Comparison of ENCODE assay signal across 8 cellular contexts in the genomic region with DNA sequence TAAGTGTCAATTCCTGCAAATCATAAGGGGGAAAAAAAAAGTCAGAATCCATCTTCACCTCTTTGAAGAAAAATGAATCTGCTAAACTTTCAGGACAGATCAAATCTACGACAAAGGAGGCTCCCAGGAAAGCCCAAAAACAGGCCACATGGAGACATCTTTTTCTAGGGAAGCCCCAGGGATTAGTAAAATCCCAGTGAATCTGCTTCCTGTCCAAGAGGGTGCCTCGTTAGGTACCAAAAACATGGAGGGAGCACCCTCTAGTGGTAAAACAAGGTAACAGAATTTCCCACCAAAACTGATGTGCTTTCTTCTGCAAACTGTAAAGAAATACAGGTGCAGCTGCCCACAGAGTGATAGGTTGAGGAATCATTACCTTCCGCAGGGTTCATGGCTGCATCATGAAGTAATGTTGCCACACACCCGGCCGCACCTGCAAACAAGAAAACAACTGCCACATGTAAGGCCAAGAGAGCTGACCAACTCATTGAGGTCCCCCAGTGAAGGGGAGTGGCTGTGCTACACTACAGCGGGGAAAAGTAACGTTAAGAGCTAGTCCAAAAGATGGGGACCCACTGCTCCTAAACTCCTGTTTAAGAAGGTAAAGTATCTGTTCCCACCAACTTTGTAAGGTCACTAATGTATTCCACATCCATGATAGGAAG. TPM values are rescaled to one million over a fixed set of nuclear protein-coding genes. Genes with fewer than 3 reads are reported as not detected.
DNase-seq lines count a peak whose midpoint lies in the region; ATAC-seq, FAIRE-seq and TF ChIP-seq lines count a peak whose summit lies in the region.

No MANE protein-coding gene starts in this region.

- TF ChIP-seq CTCF in Caco-2 (IDR thresholded peaks at IDR 0.05; ENCODE audit: insufficient read depth in 1 of 2, low read depth in 1 of 2, low read length in 1 of 2, severe bottlenecking in 1 of 2, unreplicated experiment in 1 of 2) (peak; percentile 77 to 81), foreskin keratinocyte (conservative IDR thresholded peaks at IDR 0.05) (peak; percentile 94), omental fat pad (IDR thresholded peaks at IDR 0.05) (peak in 2 of 3 donors; percentile 26 to 39)

- CTCF ChIA-PET in Caco-2 (lab: Charles Lee): interaction anchor here (0.6 to 2.2 kb wide), 9 partner anchors 8 to 1586 kb away, joined by 3 to 12 read pairs (median 4); partner anchors contain the start of genes COX15, CUTC and SLC25A28

- no TSS peak for BruUV-seq in Caco-2 (replicated peaks; lab: Mats Ljungman, UMichigan)

- no peaks in the 10 kb centered on the region for H3K27me3 Mint-ChIP-seq in Caco-2 (ENCODE audit: insufficient read depth, unreplicated experiment)

- H3K36me3 ChIP-seq in Caco-2 (ENCODE audit: control insufficient read depth, insufficient read depth, low read length): no peaks in the 10 kb centered on the region; the same call in none of the 2 replicates

- no peak overlapping the region for H3K27ac ChIP-seq in foreskin keratinocyte

- H3K4me3 Mint-ChIP-seq in Caco-2 (ENCODE audit: unreplicated experiment): no peak overlapping the region

- H3K4me3 ChIP-seq in Caco-2 (ENCODE audit: low read depth, low read length): no peak overlapping the region

- peak; percentile 79 for ATAC-seq in foreskin keratinocyte
- ATAC-seq in omental fat pad (ENCODE audit: low FRiP score): peak; percentile 68
- no peak for ATAC-seq in HG03342 (IDR thresholded peaks at IDR 0.05; ENCODE audit: unreplicated experiment)

- no peaks in the 10 kb centered on the region for H3K9me3 ChIP-seq in Caco-2

- intact Hi-C loops in Caco-2 (cut with micrococcal nuclease; ENCODE audit: unreplicated experiment): loop anchor here (1.0 to 2.0 kb wide), 4 partner anchors 52 to 219 kb away; no protein-coding TSS in a partner anchor

- H3K27me3 ChIP-seq in Caco-2 (replicated peaks; ENCODE audit: control insufficient read depth, insufficient read depth, low read length): no peaks in the 10 kb centered on the region
- no peaks in the 10 kb centered on the region for H3K27me3 ChIP-seq in foreskin keratinocyte

- H3K36me3 Mint-ChIP-seq in Caco-2 (ENCODE audit: insufficient read depth, unreplicated experiment): peaks cover 7% of the 10 kb centered on the region

- POLR2A ChIA-PET in Caco-2 (lab: Charles Lee): interaction anchor here (0.7 kb wide), 1 partner anchor 181 kb away, joined by 3 read pairs; no protein-coding TSS in a partner anchor

- FAIRE-seq in GM19239 (lab: Jason Lieb, UNC): peak; percentile 90

- no peaks in the 10 kb centered on the region for H3K9me3 Mint-ChIP-seq in Caco-2 (ENCODE audit: unreplicated experiment)

- DNase-seq in Caco-2 (peak in 1 of 2 experiments; percentile 76), GM19239 (ENCODE audit: insufficient read length, low spot score) (peak; percentile 52), NCI-H2107 treated with DMSO at 0.1 percent for 48 hours (lab: John Stamatoyannopoulos, UW; ENCODE audit: unreplicated experiment) (peak; percentile 43), foreskin keratinocyte (peak in 1 of 2 donors; percentile 57), omental fat pad (ENCODE audit: low spot score) (no peak)
- DNase-seq in activated T-cell treated with anti-CD3 and anti-CD28 coated beads, Interleukin-2, amount 50 U/mL, for 1 hour: peak; percentile 24
- no peak for DNase-seq in activated CD8-positive, alpha-beta memory T cell treated with anti-CD3 and anti-CD28 coated beads, Interleukin-2, amount 50 U/mL, for 48 hours

- no peak overlapping the region for H3K27ac Mint-ChIP-seq in Caco-2 (ENCODE audit: unreplicated experiment)

- H3K4me1 ChIP-seq in Caco-2 (no peaks in the 10 kb centered on the region), foreskin keratinocyte (no peaks in the 10 kb centered on the region)

- no peaks in the 10 kb centered on the region for H3K4me1 Mint-ChIP-seq in Caco-2 (ENCODE audit: low read depth, unreplicated experiment)

RNA-seq across cellular contexts. Expression of gene SLC25A28, which starts 7.9 kb away (rescaled TPM):
- 33.8 and 36.7 TPM in 2 replicates for total RNA-seq in Caco-2 (2022)
- total RNA-seq in foreskin keratinocyte: 30.1 and 36.2 TPM in 2 replicates
- polyA plus RNA-seq in foreskin keratinocyte: 42.1 and 44.4 TPM in 2 replicates
- 10 to 100 TPM; 30.2 to 45.4 (median 41.7) TPM for total RNA-seq in omental fat pad

RNA-seq across cellular contexts. Expression of gene ENTPD7, which starts 47.0 kb away (rescaled TPM):
- total RNA-seq in Caco-2 (2022) (35.5 and 36.0 TPM in 2 replicates), foreskin keratinocyte (11.8 and 13.3 TPM in 2 replicates), omental fat pad (10 to 100 TPM in 2 of 4 donors, 1 to 10 TPM in 2; 5.2 to 18.6 (median 9.2) TPM)
- polyA plus RNA-seq in foreskin keratinocyte: 1.4 and 2.1 TPM in 2 replicates

Comparison
In these comparisons a context has a peak if more than half of its experiments do, and no peak if none do; other contexts are left out.
1. DNase-seq: peak in GM19239 (single experiment), NCI-H2107 treated with DMSO at 0.1 percent for 48 hours (single experiment) and activated T-cell treated with anti-CD3 and anti-CD28 coated beads, Interleukin-2, amount 50 U/mL, for 1 hour (single experiment); none in omental fat pad (single experiment) and activated CD8-positive, alpha-beta memory T cell treated with anti-CD3 and anti-CD28 coated beads, Interleukin-2, amount 50 U/mL, for 48 hours (single experiment).
2. CTCF ChIP-seq: peak in every context shown above with its lines; median percentile 94 in foreskin keratinocyte; 79 in Caco-2; 32 in omental fat pad.